Comparison of ENCODE assay signal across 11 cellular contexts in genomic region chr2:197075754-197076337, GRCh38.
DNase-seq lines count a peak whose midpoint lies in the region; ATAC-seq and TF ChIP-seq lines count a peak whose summit lies in the region.
"Had no signal": no experiment of that assay in that cellular context is flagged by ENCODE, and none has a peak within 500 bp of the region (broad histone marks: within the 10 kb centered on the region; RNA-seq: fewer than 3 reads in every experiment).

No MANE protein-coding gene starts in this region.

- no peak for ATAC-seq in GM21786 (IDR thresholded peaks at IDR 0.05; ENCODE audit: unreplicated experiment)

- H3K27me3 Mint-ChIP-seq in chondrocyte (ENCODE audit: low read depth) (no peaks in the 10 kb centered on the region), neural crest cell (ENCODE audit: low read depth) (no peaks in the 10 kb centered on the region)

- peaks cover 6% of the 10 kb centered on the region for H3K36me3 Mint-ChIP-seq in chondrocyte (ENCODE audit: low read depth)
- H3K36me3 Mint-ChIP-seq in neural crest cell (ENCODE audit: low read depth): peaks cover 7% of the 10 kb centered on the region

- DNase-seq in NCI-H1694 treated with DMSO at 0.1 percent for 48 hours (lab: John Stamatoyannopoulos, UW) (peak; percentile 29), NCI-H1694 (lab: John Stamatoyannopoulos, UW) (no peak), chondrocyte (ENCODE audit: low spot score) (no peak), neural crest cell (ENCODE audit: low read depth, low spot score) (no peak), NCI-H1048 (lab: John Stamatoyannopoulos, UW) (no peak)
- DNase-seq in effector CD8-positive, alpha-beta T cell (lab: John Stamatoyannopoulos, UW): no peak
- DNase-seq: esophagus squamous epithelium, NCI-H146, upper lobe of left lung had no signal

- H3K9me3 Mint-ChIP-seq in chondrocyte (ENCODE audit: low read depth) (peaks cover 6% of the 10 kb centered on the region), neural crest cell (peaks cover 4% of the 10 kb centered on the region)

- H3K4me3 Mint-ChIP-seq in chondrocyte (ENCODE audit: unreplicated experiment) (no peak overlapping the region), neural crest cell (no peak overlapping the region)

- H3K4me1 Mint-ChIP-seq in chondrocyte (ENCODE audit: low read depth) (peaks cover 44% of the 10 kb centered on the region), neural crest cell (peaks cover 30% of the 10 kb centered on the region)

- H3K27ac Mint-ChIP-seq in chondrocyte (ENCODE audit: unreplicated experiment) (no peak overlapping the region), neural crest cell (ENCODE audit: unreplicated experiment) (no peak overlapping the region)

- TF ChIP-seq CTCF in LNCAP (IDR thresholded peaks at IDR 0.05): peak; percentile 46; the same call in 1 of the 2 replicates
- peak; percentile 73 for TF ChIP-seq CTCF in chondrocyte (IDR thresholded peaks at IDR 0.05)
- peak; percentile 60 for TF ChIP-seq CTCF in neural crest cell (conservative IDR thresholded peaks at IDR 0.05)
